ENCODE assay signal across 8 cellular contexts in the genomic region with DNA sequence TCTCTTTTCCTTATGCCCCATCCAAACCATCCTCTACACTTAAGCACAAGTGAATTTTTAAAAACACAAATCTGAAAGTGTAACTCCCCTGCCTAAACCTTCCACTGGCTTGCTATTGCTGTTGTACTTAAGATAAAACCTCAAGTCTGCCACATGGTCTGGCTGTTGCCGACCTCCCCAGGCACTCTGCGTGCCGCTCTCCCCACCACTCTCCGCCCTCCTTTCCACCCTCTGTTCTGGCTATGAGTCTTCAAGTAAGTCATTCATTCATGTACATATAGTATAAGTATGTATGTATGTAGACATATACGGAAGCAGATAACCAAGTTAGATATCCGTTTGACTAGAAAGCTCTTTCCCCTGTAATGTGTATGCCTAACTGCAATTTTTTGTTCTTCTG.
A peak's percentile ranks its signal among the peaks of the same experiment; 100 is the strongest.
DNase-seq lines count a peak whose midpoint lies in the region; ATAC-seq and TF ChIP-seq lines count a peak whose summit lies in the region.

No MANE protein-coding gene starts in this region.

- no peaks in the 10 kb centered on the region for H3K9me3 ChIP-seq in mammary epithelial cell (replicated peaks; ENCODE audit: insufficient read depth, low read length)
- no peaks in the 10 kb centered on the region for H3K9me3 ChIP-seq in effector memory CD4-positive, alpha-beta T cell (ENCODE audit: control insufficient read depth, low read length)
- no peaks in the 10 kb centered on the region for H3K9me3 ChIP-seq in tibial nerve

- peaks cover 30% of the 10 kb centered on the region for H3K4me1 Mint-ChIP-seq in MCF 10A (ENCODE audit: insufficient read depth, unreplicated experiment)
- H3K4me1 Mint-ChIP-seq in T-helper 2 cell treated with Interferon-gamma antibody and Interleukin-4, amounts not matched to agents 5 μg/mL and 100 μg/mL, for 36 hours (ENCODE audit: low read depth), result peaks cover 68% of the 10 kb centered on the region
- H3K4me1 Mint-ChIP-seq in stimulated activated naive CD8-positive, alpha-beta T cell treated with anti-CD3 and anti-CD28 coated beads, Interleukin-15, amount 100 ng/mL, for 72 hours, result peaks cover 63% of the 10 kb centered on the region

- ATAC-seq in stimulated activated naive CD8-positive, alpha-beta T cell treated with anti-CD3 and anti-CD28 coated beads, Interleukin-15, amount 100 ng/mL, for 72 hours, result peak; percentile 95

- in situ Hi-C loops in mammary epithelial cell (cut with MboI; ENCODE audit: low sequenced_read_pairs in 2 of 2), result no loop called here

- H3K27me3 Mint-ChIP-seq in MCF 10A (ENCODE audit: insufficient read depth, unreplicated experiment), result no peaks in the 10 kb centered on the region
- H3K27me3 Mint-ChIP-seq in T-helper 2 cell treated with Interferon-gamma antibody and Interleukin-4, amounts not matched to agents 5 μg/mL and 100 μg/mL, for 36 hours (ENCODE audit: low read depth), result no peaks in the 10 kb centered on the region
- no peaks in the 10 kb centered on the region for H3K27me3 Mint-ChIP-seq in stimulated activated naive CD8-positive, alpha-beta T cell treated with anti-CD3 and anti-CD28 coated beads, Interleukin-15, amount 100 ng/mL, for 72 hours

- no peak for DNase-seq in MCF 10A (ENCODE audit: unreplicated experiment)
- no peak for DNase-seq in mammary epithelial cell
- peak; percentile 88 for DNase-seq in T-helper 2 cell treated with Interferon-gamma antibody and Interleukin-4, amounts not matched to agents 5 μg/mL and 100 μg/mL, for 36 hours (ENCODE audit: low spot score)
- DNase-seq in effector memory CD4-positive, alpha-beta T cell, result peak in 1 of 3 donors; percentile 25
- DNase-seq in stimulated activated naive CD8-positive, alpha-beta T cell treated with anti-CD3 and anti-CD28 coated beads, Interleukin-15, amount 100 ng/mL, for 72 hours, result peak; percentile 76 to 90
- no peak for DNase-seq in tibial nerve (ENCODE audit: low spot score in 2 of 2)
- DNase-seq in NCI-H1048 (lab: John Stamatoyannopoulos, UW), result no peak
- no peak for DNase-seq in HuH-7 (ENCODE audit: low spot score)

- POLR2A ChIA-PET in MCF 10A (lab: Yijun Ruan, JAX), result interaction anchor here (0.6 to 3.5 kb wide), 2 partner anchors 12 to 490 kb away, joined by 3 to 21 read pairs; no protein-coding TSS in a partner anchor

- CTCF ChIA-PET in MCF 10A (lab: Yijun Ruan, JAX) (interaction anchor here (0.6 to 3.1 kb wide), 6 partner anchors 8 to 556 kb away, joined by 3 to 19 read pairs (median 3); no protein-coding TSS in a partner anchor), mammary epithelial cell (lab: Charles Lee; ENCODE audit: low non-redundant PET) (no interaction called here)

- peak overlapping the region; percentile 84 for H3K27ac Mint-ChIP-seq in MCF 10A (ENCODE audit: low read depth, unreplicated experiment)
- H3K27ac Mint-ChIP-seq in T-helper 2 cell treated with Interferon-gamma antibody and Interleukin-4, amounts not matched to agents 5 μg/mL and 100 μg/mL, for 36 hours, result peak overlapping the region; percentile 86
- peak overlapping the region; percentile 10 to 97 for H3K27ac Mint-ChIP-seq in stimulated activated naive CD8-positive, alpha-beta T cell treated with anti-CD3 and anti-CD28 coated beads, Interleukin-15, amount 100 ng/mL, for 72 hours

- H3K36me3 ChIP-seq in mammary epithelial cell (ENCODE audit: insufficient read depth, low read length) (no peaks in the 10 kb centered on the region), tibial nerve (no peaks in the 10 kb centered on the region)
- no peaks in the 10 kb centered on the region for H3K36me3 ChIP-seq in effector memory CD4-positive, alpha-beta T cell (ENCODE audit: control insufficient read depth, insufficient read depth, low read length)

- H3K4me3 ChIP-seq in mammary epithelial cell (replicated peaks in 1 of 3; ENCODE audit: insufficient read depth in 1 of 3, low read depth in 2 of 3, low read length in 3 of 3) (no peak overlapping the region), tibial nerve (no peak overlapping the region)
- H3K4me3 ChIP-seq in effector memory CD4-positive, alpha-beta T cell (ENCODE audit: insufficient read depth, low read depth, low read length, poor library complexity, severe bottlenecking), result peak overlapping the region; percentile 5

- H2AFZ ChIP-seq in mammary epithelial cell (ENCODE audit: low read depth, low read length), result no peak overlapping the region

- H3K9me3 Mint-ChIP-seq in MCF 10A (ENCODE audit: unreplicated experiment), result no peaks in the 10 kb centered on the region
- H3K9me3 Mint-ChIP-seq in T-helper 2 cell treated with Interferon-gamma antibody and Interleukin-4, amounts not matched to agents 5 μg/mL and 100 μg/mL, for 36 hours, result peaks cover 8% of the 10 kb centered on the region
- no peaks in the 10 kb centered on the region for H3K9me3 Mint-ChIP-seq in stimulated activated naive CD8-positive, alpha-beta T cell treated with anti-CD3 and anti-CD28 coated beads, Interleukin-15, amount 100 ng/mL, for 72 hours

- H3K4me1 ChIP-seq in mammary epithelial cell (ENCODE audit: insufficient read depth, low read length) (peaks cover 19% of the 10 kb centered on the region), tibial nerve (peaks cover 0 to 6% (median 0%) of the 10 kb centered on the region in 4 donors)
- H3K4me1 ChIP-seq in effector memory CD4-positive, alpha-beta T cell (ENCODE audit: control insufficient read depth, insufficient read depth, low read length, poor library complexity, severe bottlenecking), result peaks cover 38% of the 10 kb centered on the region

- BruUV-seq in MCF 10A (replicated peaks; lab: Mats Ljungman, UMichigan) (no TSS peak), mammary epithelial cell (replicated peaks; lab: Mats Ljungman, UMichigan) (no TSS peak)

- no peak for TF ChIP-seq EP300 in tibial nerve (IDR thresholded peaks at IDR 0.05)

- 88% methylated on average over 6 of the region's 6 CpGs for WGBS in mammary epithelial cell (ENCODE audit: low coverage, missing lambda C conversion rate)
- 70 to 79% methylated on average over 6 of the region's 6 CpGs for WGBS in tibial nerve, 2 donors

- no peak overlapping the region for H3K9ac ChIP-seq in mammary epithelial cell (ENCODE audit: insufficient read depth, low read length)

- H3K27me3 ChIP-seq in mammary epithelial cell (ENCODE audit: insufficient read depth, low read length), result no peaks in the 10 kb centered on the region
- no peaks in the 10 kb centered on the region for H3K27me3 ChIP-seq in effector memory CD4-positive, alpha-beta T cell (replicated peaks; ENCODE audit: control insufficient read depth, insufficient read depth, low read length, poor library complexity, severe bottlenecking)
- no peaks in the 10 kb centered on the region for H3K27me3 ChIP-seq in tibial nerve

- no peaks in the 10 kb centered on the region for H3K36me3 Mint-ChIP-seq in MCF 10A (ENCODE audit: insufficient read depth, unreplicated experiment)
- peaks cover 9% of the 10 kb centered on the region for H3K36me3 Mint-ChIP-seq in T-helper 2 cell treated with Interferon-gamma antibody and Interleukin-4, amounts not matched to agents 5 μg/mL and 100 μg/mL, for 36 hours (ENCODE audit: low read depth)

- TF ChIP-seq CTCF in MCF 10A (IDR thresholded peaks at IDR 0.05; ENCODE audit: unreplicated experiment) (no peak), mammary epithelial cell (conservative IDR thresholded peaks at IDR 0.05 in 1 of 2, IDR thresholded peaks at IDR 0.05 in 1 of 2; ENCODE audit: extremely low read depth in 1 of 2, insufficient read depth in 1 of 2, low read depth in 1 of 2, low read length in 2 of 2) (no peak), tibial nerve (IDR thresholded peaks at IDR 0.05) (no peak)

- no peaks in the 10 kb centered on the region for H4K20me1 ChIP-seq in mammary epithelial cell (ENCODE audit: insufficient read depth, low read length)

- no peak overlapping the region for H3K4me3 Mint-ChIP-seq in MCF 10A (ENCODE audit: unreplicated experiment)
- H3K4me3 Mint-ChIP-seq in T-helper 2 cell treated with Interferon-gamma antibody and Interleukin-4, amounts not matched to agents 5 μg/mL and 100 μg/mL, for 36 hours, result peak overlapping the region; percentile 62
- H3K4me3 Mint-ChIP-seq in stimulated activated naive CD8-positive, alpha-beta T cell treated with anti-CD3 and anti-CD28 coated beads, Interleukin-15, amount 100 ng/mL, for 72 hours, result peak overlapping the region; percentile 34 to 71

- H3K79me2 ChIP-seq in mammary epithelial cell (ENCODE audit: insufficient read depth, low read length), result no peaks in the 10 kb centered on the region

- intact Hi-C loops in MCF 10A (cut with micrococcal nuclease), result no loop called here
- intact Hi-C loops in mammary epithelial cell (cut with micrococcal nuclease), result no loop called here

- no peak for TF ChIP-seq POLR2A in tibial nerve (IDR thresholded peaks at IDR 0.05)

- no peak overlapping the region for H3K4me2 ChIP-seq in mammary epithelial cell (ENCODE audit: insufficient read depth, low read depth, low read length)

- dilution Hi-C loops in mammary epithelial cell (cut with HindIII; ENCODE audit: low sequenced_read_pairs), result no loop called here

- H3K27ac ChIP-seq in mammary epithelial cell (ENCODE audit: insufficient read depth, low read depth, low read length) (no peak overlapping the region), tibial nerve (no peak overlapping the region)
- H3K27ac ChIP-seq in effector memory CD4-positive, alpha-beta T cell (ENCODE audit: insufficient read depth, low read length, poor library complexity, severe bottlenecking), result peak overlapping the region; percentile 29

Comparison
In these comparisons a context has a peak if more than half of its experiments do, and no peak if none do; other contexts are left out.
1. DNase-seq: peak in T-helper 2 cell treated with Interferon-gamma antibody and Interleukin-4, amounts not matched to agents 5 μg/mL and 100 μg/mL, for 36 hours (single experiment) and stimulated activated naive CD8-positive, alpha-beta T cell treated with anti-CD3 and anti-CD28 coated beads, Interleukin-15, amount 100 ng/mL, for 72 hours (2 of 2); none in MCF 10A (single experiment), mammary epithelial cell (single experiment), tibial nerve (0 of 2), NCI-H1048 (single experiment) and HuH-7 (single experiment).
2. Peak in every context shown above with its lines, with median percentiles within 50 percentile points of each other: H3K27ac Mint-ChIP-seq.